In genomic region chrY:13082748-13083147, GRCh38 we compare ENCODE assay signal across 16 cellular contexts.
A peak's percentile ranks its signal among the peaks of the same experiment; 100 is the strongest.
DNase-seq lines count a peak whose midpoint lies in the region; ATAC-seq and TF ChIP-seq lines count a peak whose summit lies in the region.
"Had no signal": no experiment of that assay in that cellular context is flagged by ENCODE, and none has a peak within 500 bp of the region (broad histone marks: within the 10 kb centered on the region; RNA-seq: fewer than 3 reads in every experiment).

No MANE protein-coding gene starts in this region.

- no peak overlapping the region for H3K14ac ChIP-seq in trophoblast cell (ENCODE audit: low read length)

- POLR2A ChIA-PET in activated CD8-positive, alpha-beta T cell treated with anti-CD3 and anti-CD28 coated beads for 36 hours (lab: Charles Lee), result no interaction called here
- POLR2A ChIA-PET in activated CD8-positive, alpha-beta T cell treated with anti-CD3 and anti-CD28 coated beads, Interleukin-2, amount 10 ng/mL, durations not matched to agents 7 days and 5 days (lab: Charles Lee), result no interaction called here
- POLR2A ChIA-PET in HCT116 (lab: Charles Lee), result no interaction called here

- no peak overlapping the region for H3K4me2 ChIP-seq in HCT116 (ENCODE audit: low read length)
- no peak overlapping the region for H3K4me2 ChIP-seq in OCI-LY3 (ENCODE audit: low read length)
- no peak overlapping the region for H3K4me2 ChIP-seq in trophoblast cell (ENCODE audit: low read length)
- H3K4me2 ChIP-seq: PC-9 had no signal

- no TSS peak for BruUV-seq in HCT116 (replicated peaks; lab: Mats Ljungman, UMichigan)

- TF ChIP-seq POLR2A in HCT116 (IDR thresholded peaks at IDR 0.05; ENCODE audit: borderline replicate concordance, extremely low read depth, insufficient read depth, insufficient read length), result no peak

- peaks cover 3% of the 10 kb centered on the region for H3K79me1 ChIP-seq in trophoblast cell (ENCODE audit: low read length)

- H3K27ac Mint-ChIP-seq in activated CD8-positive, alpha-beta T cell treated with anti-CD3 and anti-CD28 coated beads for 36 hours, result no peak overlapping the region
- H3K27ac Mint-ChIP-seq in activated CD8-positive, alpha-beta T cell treated with anti-CD3 and anti-CD28 coated beads, Interleukin-2, amount 10 ng/mL, durations not matched to agents 7 days and 5 days, result no peak overlapping the region

- H2BK5ac ChIP-seq in trophoblast cell (ENCODE audit: low read depth, low read length, poor library complexity), result no peak overlapping the region

- H3K27me3 ChIP-seq in HCT116 (ENCODE audit: insufficient read depth, low read length) (no peaks in the 10 kb centered on the region), OCI-LY3 (ENCODE audit: low read depth, low read length) (no peaks in the 10 kb centered on the region), trophoblast cell (ENCODE audit: insufficient read depth, low read length) (no peaks in the 10 kb centered on the region)

- H3K27ac ChIP-seq in HCT116 (ENCODE audit: low read depth, low read length) (no peak overlapping the region), OCI-LY3 (ENCODE audit: low read length) (no peak overlapping the region), trophoblast cell (ENCODE audit: low read depth, low read length) (no peak overlapping the region)
- H3K27ac ChIP-seq: PC-9 had no signal

- intact Hi-C loops in activated CD8-positive, alpha-beta T cell treated with anti-CD3 and anti-CD28 coated beads for 36 hours (cut with micrococcal nuclease), result no loop called here
- intact Hi-C loops in HCT116 (cut with micrococcal nuclease) (no loop called here), posterior cingulate gyrus (cut with DNase I) (no loop called here)

- H2BK12ac ChIP-seq in trophoblast cell (ENCODE audit: low read length), result no peak overlapping the region

- H3K23ac ChIP-seq in trophoblast cell (ENCODE audit: low read length), result no peak overlapping the region

- no peak overlapping the region for H4K12ac ChIP-seq in trophoblast cell (ENCODE audit: low read depth, low read length)

- H3K36me3 ChIP-seq in HCT116 (ENCODE audit: control insufficient read depth in 1 of 2, insufficient read depth in 2 of 2, low read length in 2 of 2), result no peaks in the 10 kb centered on the region
- no peaks in the 10 kb centered on the region for H3K36me3 ChIP-seq in OCI-LY3 (replicated peaks; ENCODE audit: low read depth, low read length)
- H3K36me3 ChIP-seq in trophoblast cell (ENCODE audit: control insufficient read depth in 1 of 2, insufficient read depth in 2 of 2, low read length in 2 of 2), result no peaks in the 10 kb centered on the region

- no peak overlapping the region for H3K4me3 Mint-ChIP-seq in activated CD8-positive, alpha-beta T cell treated with anti-CD3 and anti-CD28 coated beads for 36 hours
- H3K4me3 Mint-ChIP-seq in activated CD8-positive, alpha-beta T cell treated with anti-CD3 and anti-CD28 coated beads, Interleukin-2, amount 10 ng/mL, durations not matched to agents 7 days and 5 days, result no peak overlapping the region

- H4K91ac ChIP-seq in trophoblast cell (ENCODE audit: low read depth, low read length), result peak overlapping the region; percentile 62

- H3K18ac ChIP-seq in trophoblast cell (ENCODE audit: low read length), result no peak overlapping the region

- CTCF ChIA-PET in activated CD8-positive, alpha-beta T cell treated with anti-CD3 and anti-CD28 coated beads for 36 hours (lab: Charles Lee), result no interaction called here
- CTCF ChIA-PET in activated CD8-positive, alpha-beta T cell treated with anti-CD3 and anti-CD28 coated beads, Interleukin-2, amount 10 ng/mL, durations not matched to agents 7 days and 5 days (lab: Charles Lee), result no interaction called here
- CTCF ChIA-PET in HCT116 (lab: Charles Lee), result no interaction called here

- no peak overlapping the region for H4K8ac ChIP-seq in trophoblast cell (ENCODE audit: low read depth, low read length)

- H2AK5ac ChIP-seq in trophoblast cell (ENCODE audit: low read length), result no peak overlapping the region

- H3K9ac ChIP-seq in HCT116 (ENCODE audit: low read length), result no peak overlapping the region
- H3K9ac ChIP-seq in OCI-LY3 (ENCODE audit: low read length), result no peak overlapping the region
- no peak overlapping the region for H3K9ac ChIP-seq in trophoblast cell (ENCODE audit: low read length)

- DNase-seq in activated CD8-positive, alpha-beta T cell treated with anti-CD3 and anti-CD28 coated beads for 36 hours, result peak; percentile 1
- DNase-seq in activated CD8-positive, alpha-beta T cell treated with anti-CD3 and anti-CD28 coated beads, Interleukin-2, amount 10 ng/mL, durations not matched to agents 7 days and 5 days, result no peak
- DNase-seq in HCT116 (ENCODE audit: low read depth, low spot score) (no peak), trophoblast cell (no peak), posterior cingulate gyrus (no peak), GM03348 (ENCODE audit: low spot score) (no peak)
- DNase-seq: C1 segment of cervical spinal cord, DMS153, H7, NCI-H1048, NCI-H2107, NCI-H226, NCI-H526, PC-9 had no signal

- H3K36me3 Mint-ChIP-seq in activated CD8-positive, alpha-beta T cell treated with anti-CD3 and anti-CD28 coated beads for 36 hours (ENCODE audit: low read depth), result no peaks in the 10 kb centered on the region
- no peaks in the 10 kb centered on the region for H3K36me3 Mint-ChIP-seq in activated CD8-positive, alpha-beta T cell treated with anti-CD3 and anti-CD28 coated beads, Interleukin-2, amount 10 ng/mL, durations not matched to agents 7 days and 5 days (ENCODE audit: low read depth)

- no peak for ATAC-seq in activated CD8-positive, alpha-beta T cell treated with anti-CD3 and anti-CD28 coated beads for 36 hours
- no peak for ATAC-seq in activated CD8-positive, alpha-beta T cell treated with anti-CD3 and anti-CD28 coated beads, Interleukin-2, amount 10 ng/mL, durations not matched to agents 7 days and 5 days
- ATAC-seq in HCT116 (peak; percentile 54; the same call in 1 of the 2 replicates), HG03139 (IDR thresholded peaks at IDR 0.05; ENCODE audit: unreplicated experiment) (no peak)

- H4K20me1 ChIP-seq in HCT116 (ENCODE audit: insufficient read depth) (no peaks in the 10 kb centered on the region), OCI-LY3 (ENCODE audit: insufficient read depth, low read length) (no peaks in the 10 kb centered on the region)

- TF ChIP-seq CTCF in activated CD8-positive, alpha-beta T cell treated with anti-CD3 and anti-CD28 coated beads for 36 hours (IDR thresholded peaks at IDR 0.05), result no peak
- TF ChIP-seq CTCF in HCT116 (IDR thresholded peaks at IDR 0.05 in 2 of 3, conservative IDR thresholded peaks at IDR 0.05 in 1 of 3; ENCODE audit: borderline replicate concordance in 1 of 3, insufficient read depth in 1 of 3, low read depth in 2 of 3, low read length in 2 of 3) (no peak), OCI-LY3 (IDR thresholded peaks at IDR 0.05; ENCODE audit: low read depth, low read length) (peak; percentile 69)

- RAD21 ChIA-PET in HCT116 (lab: Charles Lee; ENCODE audit: low non-redundant PET in 1 of 2, low total read pairs in 2 of 2, uncharacterized antibody in 2 of 2, unreplicated experiment in 2 of 2), result no interaction called here

- no peaks in the 10 kb centered on the region for H3K9me3 Mint-ChIP-seq in activated CD8-positive, alpha-beta T cell treated with anti-CD3 and anti-CD28 coated beads for 36 hours
- no peaks in the 10 kb centered on the region for H3K9me3 Mint-ChIP-seq in activated CD8-positive, alpha-beta T cell treated with anti-CD3 and anti-CD28 coated beads, Interleukin-2, amount 10 ng/mL, durations not matched to agents 7 days and 5 days (ENCODE audit: insufficient read depth)

- H2AFZ ChIP-seq in HCT116 (ENCODE audit: low read depth, low read length, poor library complexity, severe bottlenecking) (no peak overlapping the region), OCI-LY3 (ENCODE audit: low read depth, low read length) (no peak overlapping the region), trophoblast cell (ENCODE audit: insufficient read depth, low read length, poor library complexity) (no peak overlapping the region)
- H2AFZ ChIP-seq: PC-9 had no signal

- H3K79me2 ChIP-seq in HCT116 (ENCODE audit: insufficient read depth, low read length) (no peaks in the 10 kb centered on the region), OCI-LY3 (ENCODE audit: low read length) (no peaks in the 10 kb centered on the region), trophoblast cell (ENCODE audit: control insufficient read depth, insufficient read depth, low read length, poor library complexity) (no peaks in the 10 kb centered on the region)

- H3K9me2 ChIP-seq in HCT116 (ENCODE audit: insufficient read depth), result no peaks in the 10 kb centered on the region

- H3K4me1 ChIP-seq in HCT116 (ENCODE audit: control insufficient read depth in 1 of 2, insufficient read depth in 2 of 2, low read length in 2 of 2) (no peaks in the 10 kb centered on the region), OCI-LY3 (ENCODE audit: low read length) (no peaks in the 10 kb centered on the region), trophoblast cell (ENCODE audit: control insufficient read depth in 1 of 2, insufficient read depth in 2 of 2, low read length in 2 of 2) (no peaks in the 10 kb centered on the region)

- no peak overlapping the region for H3K4ac ChIP-seq in trophoblast cell (ENCODE audit: low read depth, low read length)

- no peak for TF ChIP-seq RAD21 in HCT116 (IDR thresholded peaks at IDR 0.05; ENCODE audit: low read depth)

- H3K4me3 ChIP-seq in HCT116 (replicated peaks in 1 of 2; ENCODE audit: low read depth in 1 of 2, low read length in 2 of 2) (no peak overlapping the region), OCI-LY3 (ENCODE audit: low read length) (no peak overlapping the region), trophoblast cell (ENCODE audit: low read depth, low read length) (no peak overlapping the region)
- H3K4me3 ChIP-seq: PC-9 had no signal

- H2BK120ac ChIP-seq in trophoblast cell (ENCODE audit: insufficient read depth, low read length, poor library complexity), result no peak overlapping the region

- H3K9me3 ChIP-seq in HCT116 (ENCODE audit: control insufficient read depth in 1 of 2, insufficient read depth in 1 of 2, low read depth in 1 of 2, low read length in 2 of 2), result no peaks in the 10 kb centered on the region
- no peaks in the 10 kb centered on the region for H3K9me3 ChIP-seq in OCI-LY3 (ENCODE audit: insufficient read depth, low read length)
- H3K9me3 ChIP-seq in trophoblast cell (ENCODE audit: insufficient read depth, low read depth, low read length), result no peaks in the 10 kb centered on the region

- H3K4me1 Mint-ChIP-seq in activated CD8-positive, alpha-beta T cell treated with anti-CD3 and anti-CD28 coated beads for 36 hours (ENCODE audit: low read depth), result no peaks in the 10 kb centered on the region
- peaks cover 22% of the 10 kb centered on the region for H3K4me1 Mint-ChIP-seq in activated CD8-positive, alpha-beta T cell treated with anti-CD3 and anti-CD28 coated beads, Interleukin-2, amount 10 ng/mL, durations not matched to agents 7 days and 5 days (ENCODE audit: low read depth)

- no peaks in the 10 kb centered on the region for H3K27me3 Mint-ChIP-seq in activated CD8-positive, alpha-beta T cell treated with anti-CD3 and anti-CD28 coated beads for 36 hours
- H3K27me3 Mint-ChIP-seq in activated CD8-positive, alpha-beta T cell treated with anti-CD3 and anti-CD28 coated beads, Interleukin-2, amount 10 ng/mL, durations not matched to agents 7 days and 5 days (ENCODE audit: low read depth), result peaks cover 2% of the 10 kb centered on the region

TF ChIP-seq in HCT116, 20 proteins besides CTCF, POLR2A, EP300 and RAD21 (continues in another document):
- TF ChIP-seq TCF7L2 (IDR thresholded peaks at IDR 0.05; ENCODE audit: borderline replicate concordance, extremely low read depth, insufficient read depth, insufficient read length), result no peak
- no peak for TF ChIP-seq CBX3 (IDR thresholded peaks at IDR 0.05; ENCODE audit: low read depth)
